12 cellular contexts compared by ENCODE assay signal in the genomic region with DNA sequence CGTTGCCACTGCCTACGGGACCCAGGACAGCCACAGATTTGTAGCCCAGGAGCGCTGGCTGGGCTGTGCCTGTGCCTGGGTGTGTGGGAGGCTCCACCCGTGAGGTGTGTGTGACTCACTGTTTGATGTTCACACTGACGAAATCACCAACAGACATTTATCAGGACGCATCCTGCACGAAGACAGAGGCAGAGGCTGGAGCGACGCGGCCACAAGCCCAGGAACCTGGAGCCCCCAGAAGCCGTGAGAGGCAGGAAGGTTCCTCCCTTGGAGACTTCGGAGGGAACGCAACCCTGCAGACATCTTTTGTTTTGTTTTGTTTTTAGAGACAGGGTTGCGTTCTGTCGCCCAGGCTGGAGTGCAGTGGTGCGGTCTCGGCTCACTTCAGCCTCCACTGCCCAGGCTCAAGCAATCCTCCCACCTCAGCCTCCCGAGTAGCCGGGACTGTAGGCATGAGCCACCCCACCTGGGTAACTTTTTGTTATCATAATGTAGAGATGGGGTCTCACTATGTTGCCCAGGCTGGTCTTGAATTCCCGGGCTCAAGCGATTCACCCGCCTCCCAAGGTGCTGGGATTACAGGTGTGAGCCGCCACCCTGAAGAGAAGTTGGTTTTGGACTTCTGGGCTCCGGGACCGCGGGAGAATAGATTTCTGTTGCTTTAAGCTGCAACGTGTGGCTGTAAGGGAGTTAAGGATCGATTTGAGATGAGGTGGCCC. TPM values are rescaled to one million over a fixed set of nuclear protein-coding genes. Genes with fewer than 3 reads are reported as not detected.
A peak's percentile ranks its signal among the peaks of the same experiment; 100 is the strongest.
DNase-seq lines count a peak whose midpoint lies in the region; ATAC-seq, FAIRE-seq and TF ChIP-seq lines count a peak whose summit lies in the region.
"Had no signal": no experiment of that assay in that cellular context is flagged by ENCODE, and none has a peak within 500 bp of the region (broad histone marks: within the 10 kb centered on the region; RNA-seq: fewer than 3 reads in every experiment).

No MANE protein-coding gene starts in this region.

- in situ Hi-C loops in K562 (cut with MboI) = no loop called here

- ATAC-seq in PC-3 (peak; percentile 97), K562 (peak; percentile 53), Right ventricle myocardium superior (ENCODE audit: poor library complexity) (no peak)
- no peak for ATAC-seq in CD4-positive, alpha-beta T cell (ENCODE audit: poor library complexity)

- H2AFZ ChIP-seq in PC-3 (ENCODE audit: low read length) (no peak overlapping the region), K562 (ENCODE audit: low read depth, low read length) (no peak overlapping the region)

- H3K9ac ChIP-seq in PC-3 (ENCODE audit: low read length) (no peak overlapping the region), K562 (ENCODE audit: insufficient read depth in 1 of 2, low read depth in 2 of 2, low read length in 2 of 2) (peak overlapping the region in 1 of 2 experiments; percentile 86; a peak in 2 of 4 replicates)

- H3K4me1 ChIP-seq in PC-3 (ENCODE audit: insufficient read depth, low read length) (peaks cover 14% of the 10 kb centered on the region; the same call in 1 of the 2 replicates), K562 (replicated peaks in 1 of 2; ENCODE audit: control insufficient read depth in 2 of 2, insufficient read depth in 2 of 2, low read length in 2 of 2) (peaks cover 63 to 96% of the 10 kb centered on the region in 2 experiments)

- H3K27me3 ChIP-seq in PC-3 (ENCODE audit: low read length) (no peaks in the 10 kb centered on the region), K562 (ENCODE audit: control insufficient read depth in 2 of 2, insufficient read depth in 2 of 2, low read length in 2 of 2) (no peaks in the 10 kb centered on the region)
- H3K27me3 ChIP-seq in CD4-positive, alpha-beta T cell (ENCODE audit: control insufficient read depth, insufficient read depth, low read length) = no peaks in the 10 kb centered on the region

- no peaks in the 10 kb centered on the region for H3K9me3 Mint-ChIP-seq in CD4-positive, alpha-beta T cell

- H3K4me3 Mint-ChIP-seq in CD4-positive, alpha-beta T cell = no peak overlapping the region

- POLR2A ChIA-PET in PC-3 (lab: Charles Lee; ENCODE audit: unreplicated experiment) = interaction anchor here (0.7 kb wide), 1 partner anchor 25 kb away, joined by 3 read pairs; the partner anchor contains the start of gene WDR18
- POLR2A ChIA-PET in K562 (lab: Yijun Ruan, JAX) = interaction anchor here (0.6 to 1.1 kb wide), 4 partner anchors 18 to 29 kb away, joined by 3 read pairs; partner anchors contain the start of gene WDR18
- POLR2A ChIA-PET in CD4-positive, alpha-beta T cell (lab: Charles Lee) = no interaction called here

- DNase-seq in GM12891 (ENCODE audit: insufficient read length, low spot score) (no peak), PC-3 (peak; percentile 76), K562 (ENCODE audit: extremely low read depth in 1 of 4, low spot score in 3 of 4) (peak; percentile 58 to 90 (median 72)), putamen (ENCODE audit: low spot score) (peak; percentile 23), NCI-H510A treated with DMSO at 0.1 percent for 48 hours (lab: John Stamatoyannopoulos, UW) (no peak), Right ventricle myocardium superior (no peak), SW 1271 (lab: John Stamatoyannopoulos, UW) (no peak)
- DNase-seq in CD4-positive, alpha-beta T cell = no peak
- DNase-seq: COR-L47, NCI-H1105 treated with DMSO at 0.1 percent for 48 hours, T-helper 9 cell had no signal

- FAIRE-seq in GM12891 (lab: Jason Lieb, UNC) = peak; percentile 54
- peak; percentile 98 for FAIRE-seq in K562 (lab: Jason Lieb, UNC)

- WGBS in K562 (ENCODE audit: insufficient coverage, low coverage, missing lambda C conversion rate) = 39% methylated on average over 28 of the region's 28 CpGs

- no TSS peak for BruUV-seq in PC-3 (replicated peaks; lab: Mats Ljungman, UMichigan)
- BruUV-seq in K562 (replicated peaks; lab: Mats Ljungman, UMichigan) = no TSS peak

- H4K20me1 ChIP-seq in PC-3 (ENCODE audit: low read length) (no peaks in the 10 kb centered on the region), K562 (replicated peaks; ENCODE audit: control insufficient read depth, insufficient read depth, low read length) (no peaks in the 10 kb centered on the region)

- H3K9me1 ChIP-seq in K562 (ENCODE audit: control insufficient read depth, insufficient read depth, low read length) = no peaks in the 10 kb centered on the region

- no peak for TF ChIP-seq RAD21 in K562 (CRISPR knock-in tag; conservative IDR thresholded peaks at IDR 0.05 in 1 of 2, IDR thresholded peaks at IDR 0.05 in 1 of 2)

- H3K36me3 Mint-ChIP-seq in CD4-positive, alpha-beta T cell (ENCODE audit: low read depth) = no peaks in the 10 kb centered on the region

- H3K9me2 ChIP-seq in PC-3 (replicated peaks; ENCODE audit: low read length) = no peaks in the 10 kb centered on the region

- H3K4me1 Mint-ChIP-seq in CD4-positive, alpha-beta T cell (ENCODE audit: low read depth) = no peaks in the 10 kb centered on the region

- TF ChIP-seq EP300 in K562 (IDR thresholded peaks at IDR 0.05; ENCODE audit: low read length) = peak; percentile 79

- H3K27ac Mint-ChIP-seq in CD4-positive, alpha-beta T cell = no peak overlapping the region

- no peak overlapping the region for H3K27ac ChIP-seq in PC-3 (ENCODE audit: low read length)
- H3K27ac ChIP-seq in K562 (ENCODE audit: extremely low read depth, low read depth, low read length) = peak overlapping the region; percentile 50; the same call in 2 of the 3 replicates
- H3K27ac ChIP-seq in CD4-positive, alpha-beta T cell (ENCODE audit: low read depth, low read length) = no peak overlapping the region

- TF ChIP-seq POLR2A in GM12891 (IDR thresholded peaks at IDR 0.05; ENCODE audit: low read depth, low read length) (no peak), K562 (conservative IDR thresholded peaks at IDR 0.05) (no peak)

- H3K27me3 Mint-ChIP-seq in CD4-positive, alpha-beta T cell = no peaks in the 10 kb centered on the region

- CTCF ChIA-PET in PC-3 (lab: Charles Lee) (no interaction called here), K562 (lab: Yijun Ruan, JAX; ENCODE audit: low intra/inter-chr PET ratio) (no interaction called here)
- CTCF ChIA-PET in CD4-positive, alpha-beta T cell (lab: Charles Lee) = no interaction called here

- TF ChIP-seq CTCF in PC-3 (conservative IDR thresholded peaks at IDR 0.05; ENCODE audit: low read depth, low read length) (no peak), K562 (IDR thresholded peaks at IDR 0.05 in 2 of 3, conservative IDR thresholded peaks at IDR 0.05 in 1 of 3; ENCODE audit: insufficient read depth in 2 of 3, low read depth in 1 of 3, low read length in 3 of 3) (no peak)
- TF ChIP-seq CTCF in CD4-positive, alpha-beta T cell (IDR thresholded peaks at IDR 0.05) = no peak

- intact Hi-C loops in PC-3 (cut with micrococcal nuclease) (no loop called here), K562 (cut with micrococcal nuclease) (no loop called here), Right ventricle myocardium superior (cut with DNase I) (no loop called here)
- intact Hi-C loops in CD4-positive, alpha-beta T cell (cut with DNase I, micrococcal nuclease) = no loop called here

- no peak overlapping the region for H3K4me3 ChIP-seq in PC-3 (ENCODE audit: low read length)
- no peak overlapping the region for H3K4me3 ChIP-seq in K562

- peak overlapping the region; percentile 37; the same call in 1 of the 2 replicates for H3K4me2 ChIP-seq in PC-3 (ENCODE audit: low read length)
- H3K4me2 ChIP-seq in K562 (ENCODE audit: insufficient read depth, low read length) = peak overlapping the region; percentile 34

- no peaks in the 10 kb centered on the region for H3F3A ChIP-seq in PC-3 (ENCODE audit: low read length, unreplicated experiment)

- H3K9me3 ChIP-seq in PC-3 (ENCODE audit: low read length) = no peaks in the 10 kb centered on the region
- no peaks in the 10 kb centered on the region for H3K9me3 ChIP-seq in K562 (replicated peaks; ENCODE audit: control insufficient read depth, insufficient read depth, low read depth, low read length)
- no peaks in the 10 kb centered on the region for H3K9me3 ChIP-seq in CD4-positive, alpha-beta T cell (ENCODE audit: control insufficient read depth, low read length)

- H3K36me3 ChIP-seq in PC-3 (ENCODE audit: low read depth, low read length) (no peaks in the 10 kb centered on the region), K562 (ENCODE audit: control insufficient read depth, insufficient read depth, low read length) (peaks cover 52% of the 10 kb centered on the region; the same call in 2 of the 3 replicates)

- no peaks in the 10 kb centered on the region for H3K79me2 ChIP-seq in PC-3 (ENCODE audit: low read length)
- H3K79me2 ChIP-seq in K562 (ENCODE audit: control insufficient read depth, insufficient read depth, low read length) = peaks cover 73% of the 10 kb centered on the region

RNA-seq across cellular contexts. Expression of gene WDR18, which starts 25.0 kb away (rescaled TPM):
- polyA plus RNA-seq in GM12891 (2012; ENCODE audit: low read depth, missing spikeins) = 44.1 TPM
- total RNA-seq in PC-3 (2014; rRNA removed) = 56.7 and 99.6 TPM in 2 replicates
- 32.2 and 119 TPM in 2 replicates for total RNA-seq in K562 (2011; cell fraction: chromatin; rRNA removed; ENCODE audit: low replicate concordance)
- 140 and 174 TPM in 2 replicates for total RNA-seq in K562 (2011; cell fraction: nucleolus; rRNA removed)
- 50.0 and 55.1 TPM in 2 replicates for total RNA-seq in K562 (2011; cell fraction: nucleoplasm; rRNA removed)
- 181 and 210 TPM in 2 replicates for total RNA-seq in K562 (2014; rRNA removed)
- total RNA-seq in K562 (2014; rRNA removed; fragmentation: Illumina TruSeq; extraction: Trizol) = 13.0 and 15.5 TPM in 2 replicates
- 37.6 and 45.0 TPM in 2 replicates for total RNA-seq in K562 (2015; rRNA removed; fragmentation: Illumina TruSeq; extraction: Trizol)
- 128 and 134 TPM in 2 replicates for total RNA-seq in K562 (2021)
- polyA plus RNA-seq in K562 (2011; rRNA removed) = 30.1 and 47.8 TPM in 2 replicates
- 62.1 and 244 TPM in 2 replicates for polyA plus RNA-seq in K562 (2011; cell fraction: cytosol; rRNA removed)
- 137 and 203 TPM in 2 replicates for polyA plus RNA-seq in K562 (2011; cell fraction: nucleus; rRNA removed)
- polyA plus RNA-seq in K562 (2012) = 73.6 and 92.2 TPM in 2 replicates
- polyA plus RNA-seq in K562 (2014; fragmentation: Illumina TruSeq; extraction: Trizol) = 16.3 and 52.9 TPM in 2 replicates
- polyA plus RNA-seq in K562 (2014; fragmentation: Nextera tagmentation; extraction: Ambion mirVana) = 1 to 10 TPM in 1 of 2 experiments, under 1 TPM in 1; 0.65 to 1.1 TPM
- 106 and 130 TPM in 2 replicates for polyA plus RNA-seq in K562 (2014; rRNA removed)
- 17.0 and 26.0 TPM in 2 replicates for polyA minus RNA-seq in K562 (2011; rRNA and poly(A)+ RNA removed)
- polyA minus RNA-seq in K562 (2011; cell fraction: cytosol; rRNA and poly(A)+ RNA removed) = 90.0 and 91.8 TPM in 2 replicates
- 52.1 and 52.4 TPM in 2 replicates for polyA minus RNA-seq in K562 (2011; cell fraction: nucleus; rRNA and poly(A)+ RNA removed)
- total RNA-seq in Right ventricle myocardium superior = 18.6 TPM
- 10 to 100 TPM; 16.8 to 17.1 TPM for total RNA-seq in CD4-positive, alpha-beta T cell

RNA-seq across cellular contexts. Expression of gene ARID3A, which starts 33.3 kb away (rescaled TPM):
- 24.1 TPM for polyA plus RNA-seq in GM12891 (2012; ENCODE audit: low read depth, missing spikeins)
- 5.6 and 13.9 TPM in 2 replicates for total RNA-seq in PC-3 (2014; rRNA removed)
- 89.0 and 254 TPM in 2 replicates for total RNA-seq in K562 (2011; cell fraction: chromatin; rRNA removed; ENCODE audit: low replicate concordance)
- 180 and 206 TPM in 2 replicates for total RNA-seq in K562 (2011; cell fraction: nucleolus; rRNA removed)
- total RNA-seq in K562 (2011; cell fraction: nucleoplasm; rRNA removed) = 120 and 121 TPM in 2 replicates
- 55.2 and 62.0 TPM in 2 replicates for total RNA-seq in K562 (2014; rRNA removed)
- 14.8 and 16.4 TPM in 2 replicates for total RNA-seq in K562 (2014; rRNA removed; fragmentation: Illumina TruSeq; extraction: Trizol)
- total RNA-seq in K562 (2015; rRNA removed; fragmentation: Illumina TruSeq; extraction: Trizol) = 39.0 and 41.3 TPM in 2 replicates
- 97.2 and 118 TPM in 2 replicates for total RNA-seq in K562 (2021)
- 27.9 and 44.1 TPM in 2 replicates for polyA plus RNA-seq in K562 (2011; rRNA removed)
- 43.2 and 88.8 TPM in 2 replicates for polyA plus RNA-seq in K562 (2011; cell fraction: cytosol; rRNA removed)
- 58.8 and 128 TPM in 2 replicates for polyA plus RNA-seq in K562 (2011; cell fraction: nucleus; rRNA removed)
- 49.0 and 52.3 TPM in 2 replicates for polyA plus RNA-seq in K562 (2012)
- polyA plus RNA-seq in K562 (2014; fragmentation: Illumina TruSeq; extraction: Trizol) = 31.2 and 62.4 TPM in 2 replicates
- polyA plus RNA-seq in K562 (2014; fragmentation: Nextera tagmentation; extraction: Ambion mirVana) = 1 to 10 TPM; 1.4 to 2.0 TPM
- polyA plus RNA-seq in K562 (2014; rRNA removed) = 31.0 and 46.7 TPM in 2 replicates
- polyA minus RNA-seq in K562 (2011; rRNA and poly(A)+ RNA removed) = 36.2 and 53.3 TPM in 2 replicates
- 119 and 167 TPM in 2 replicates for polyA minus RNA-seq in K562 (2011; cell fraction: cytosol; rRNA and poly(A)+ RNA removed)
- polyA minus RNA-seq in K562 (2011; cell fraction: nucleus; rRNA and poly(A)+ RNA removed) = 45.8 and 47.4 TPM in 2 replicates
- 5.0 TPM for total RNA-seq in Right ventricle myocardium superior
- 1 to 10 TPM; 3.7 to 4.1 TPM for total RNA-seq in CD4-positive, alpha-beta T cell

RNA-seq across cellular contexts. Expression of gene GRIN3B, which starts 41.1 kb away (rescaled TPM):
- 0.06 TPM for polyA plus RNA-seq in GM12891 (2012; ENCODE audit: low read depth, missing spikeins)
- 0.63 and 0.69 TPM in 2 replicates for total RNA-seq in PC-3 (2014; rRNA removed)
- 0.32 and 0.88 TPM in 2 replicates for total RNA-seq in K562 (2011; cell fraction: chromatin; rRNA removed; ENCODE audit: low replicate concordance)
- 1.3 and 2.9 TPM in 2 replicates for total RNA-seq in K562 (2011; cell fraction: nucleolus; rRNA removed)
- 0.29 and 0.46 TPM in 2 replicates for total RNA-seq in K562 (2011; cell fraction: nucleoplasm; rRNA removed)
- total RNA-seq in K562 (2014; rRNA removed) = 0.95 TPM in 1 of 2 replicates, not detected in the other
- not detected in 2 replicates for total RNA-seq in K562 (2014; rRNA removed; fragmentation: Illumina TruSeq; extraction: Trizol)
- total RNA-seq in K562 (2015; rRNA removed; fragmentation: Illumina TruSeq; extraction: Trizol) = not detected in 2 replicates
- total RNA-seq in K562 (2021) = 0.51 TPM in 1 of 2 replicates, not detected in the other
- polyA plus RNA-seq in K562 (2011; rRNA removed) = 0.06 and 0.23 TPM in 2 replicates
- polyA plus RNA-seq in K562 (2011; cell fraction: cytosol; rRNA removed) = 0.31 and 0.53 TPM in 2 replicates
- polyA plus RNA-seq in K562 (2011; cell fraction: nucleus; rRNA removed) = 2.2 and 2.5 TPM in 2 replicates
- polyA plus RNA-seq in K562 (2012) = 0.12 and 0.51 TPM in 2 replicates
- not detected in 2 replicates for polyA plus RNA-seq in K562 (2014; fragmentation: Illumina TruSeq; extraction: Trizol)
- polyA plus RNA-seq in K562 (2014; fragmentation: Nextera tagmentation; extraction: Ambion mirVana) = not detected
- polyA plus RNA-seq in K562 (2014; rRNA removed) = 0.15 and 0.19 TPM in 2 replicates
- polyA minus RNA-seq in K562 (2011; rRNA and poly(A)+ RNA removed) = 0.06 TPM in 1 of 2 replicates, not detected in the other
- polyA minus RNA-seq in K562 (2011; cell fraction: cytosol; rRNA and poly(A)+ RNA removed) = not detected in 2 replicates
- 0.40 and 1.4 TPM in 2 replicates for polyA minus RNA-seq in K562 (2011; cell fraction: nucleus; rRNA and poly(A)+ RNA removed)
- not detected for total RNA-seq in Right ventricle myocardium superior
- total RNA-seq in CD4-positive, alpha-beta T cell = under 1 TPM; 0.17 to 0.22 TPM

RNA-seq across cellular contexts. Expression of gene KISS1R, which starts 42.0 kb away (rescaled TPM):
- polyA plus RNA-seq in GM12891 (2012; ENCODE audit: low read depth, missing spikeins) = 0.63 TPM
- total RNA-seq in PC-3 (2014; rRNA removed) (1.2 and 3.9 TPM in 2 replicates), K562 (2014; rRNA removed) (19.3 and 26.7 TPM in 2 replicates), K562 (2014; rRNA removed; fragmentation: Illumina TruSeq; extraction: Trizol) (0.80 and 1.1 TPM in 2 replicates), K562 (2015; rRNA removed; fragmentation: Illumina TruSeq; extraction: Trizol) (2.0 and 2.7 TPM in 2 replicates), K562 (2021) (36.2 and 39.4 TPM in 2 replicates), Right ventricle myocardium superior (not detected)
- total RNA-seq in K562 (2011; cell fraction: chromatin; rRNA removed; ENCODE audit: low replicate concordance) = 13.9 and 50.0 TPM in 2 replicates
- 79.5 and 104 TPM in 2 replicates for total RNA-seq in K562 (2011; cell fraction: nucleolus; rRNA removed)
- total RNA-seq in K562 (2011; cell fraction: nucleoplasm; rRNA removed) = 29.6 and 30.1 TPM in 2 replicates
- polyA plus RNA-seq in K562 (2011; rRNA removed) (2.8 and 6.3 TPM in 2 replicates), K562 (2014; fragmentation: Illumina TruSeq; extraction: Trizol) (0.37 and 2.7 TPM in 2 replicates), K562 (2014; fragmentation: Nextera tagmentation; extraction: Ambion mirVana) (under 1 TPM; 0.55 to 0.75 TPM), K562 (2014; rRNA removed) (17.3 and 26.8 TPM in 2 replicates)
- 4.3 and 59.2 TPM in 2 replicates for polyA plus RNA-seq in K562 (2011; cell fraction: cytosol; rRNA removed)
- 36.4 and 172 TPM in 2 replicates for polyA plus RNA-seq in K562 (2011; cell fraction: nucleus; rRNA removed)
- polyA plus RNA-seq in K562 (2012) = 6.9 and 23.9 TPM in 2 replicates
- polyA minus RNA-seq in K562 (2011; rRNA and poly(A)+ RNA removed) = 0.30 and 1.8 TPM in 2 replicates
- 5.8 and 14.1 TPM in 2 replicates for polyA minus RNA-seq in K562 (2011; cell fraction: cytosol; rRNA and poly(A)+ RNA removed)
- 5.8 and 22.6 TPM in 2 replicates for polyA minus RNA-seq in K562 (2011; cell fraction: nucleus; rRNA and poly(A)+ RNA removed)
- 1 to 10 TPM; 1.5 to 1.6 TPM for total RNA-seq in CD4-positive, alpha-beta T cell
- total RNA-seq: pulmonary artery endothelial cell had no signal

RNA-seq across cellular contexts. Expression of gene R3HDM4, which starts 46.1 kb away (rescaled TPM):
- polyA plus RNA-seq in GM12891 (2012; ENCODE audit: low read depth, missing spikeins) = 35.8 TPM
- total RNA-seq in PC-3 (2014; rRNA removed) (34.0 and 44.9 TPM in 2 replicates), K562 (2014; rRNA removed) (63.2 and 75.6 TPM in 2 replicates), K562 (2014; rRNA removed; fragmentation: Illumina TruSeq; extraction: Trizol) (21.4 and 26.2 TPM in 2 replicates), K562 (2015; rRNA removed; fragmentation: Illumina TruSeq; extraction: Trizol) (44.6 and 46.1 TPM in 2 replicates), K562 (2021) (133 and 138 TPM in 2 replicates), Right ventricle myocardium superior (20.3 TPM)
- total RNA-seq in K562 (2011; cell fraction: chromatin; rRNA removed; ENCODE audit: low replicate concordance) = 66.6 and 166 TPM in 2 replicates
- 109 and 113 TPM in 2 replicates for total RNA-seq in K562 (2011; cell fraction: nucleolus; rRNA removed)
- total RNA-seq in K562 (2011; cell fraction: nucleoplasm; rRNA removed) = 92.6 and 119 TPM in 2 replicates
- polyA plus RNA-seq in K562 (2011; rRNA removed) (59.0 and 93.9 TPM in 2 replicates), K562 (2014; fragmentation: Illumina TruSeq; extraction: Trizol) (87.6 and 109 TPM in 2 replicates), K562 (2014; fragmentation: Nextera tagmentation; extraction: Ambion mirVana) (1 to 10 TPM; 3.2 to 5.6 TPM), K562 (2014; rRNA removed) (140 and 154 TPM in 2 replicates)
- 105 and 207 TPM in 2 replicates for polyA plus RNA-seq in K562 (2011; cell fraction: cytosol; rRNA removed)
- 149 and 223 TPM in 2 replicates for polyA plus RNA-seq in K562 (2011; cell fraction: nucleus; rRNA removed)
- polyA plus RNA-seq in K562 (2012) = 85.0 and 165 TPM in 2 replicates
- 11.6 and 16.6 TPM in 2 replicates for polyA minus RNA-seq in K562 (2011; rRNA and poly(A)+ RNA removed)
- polyA minus RNA-seq in K562 (2011; cell fraction: cytosol; rRNA and poly(A)+ RNA removed) = 30.8 and 60.9 TPM in 2 replicates
- 22.8 and 25.2 TPM in 2 replicates for polyA minus RNA-seq in K562 (2011; cell fraction: nucleus; rRNA and poly(A)+ RNA removed)
- 100 to 1,000 TPM; 309 to 313 TPM for total RNA-seq in CD4-positive, alpha-beta T cell

Comparison
In these comparisons a context has a peak if more than half of its experiments do, and no peak if none do; other contexts are left out.
1. DNase-seq: peak in PC-3 (single experiment), K562 (4 of 4) and putamen (single experiment); none in GM12891 (single experiment), NCI-H510A treated with DMSO at 0.1 percent for 48 hours (single experiment), Right ventricle myocardium superior (single experiment), CD4-positive, alpha-beta T cell (0 of 10) and SW 1271 (0 of 2).
2. ATAC-seq: peak in PC-3 (single experiment) and K562 (single experiment); none in Right ventricle myocardium superior (single experiment) and CD4-positive, alpha-beta T cell (single experiment).